9 cellular contexts compared by ENCODE assay signal in the genomic region with DNA sequence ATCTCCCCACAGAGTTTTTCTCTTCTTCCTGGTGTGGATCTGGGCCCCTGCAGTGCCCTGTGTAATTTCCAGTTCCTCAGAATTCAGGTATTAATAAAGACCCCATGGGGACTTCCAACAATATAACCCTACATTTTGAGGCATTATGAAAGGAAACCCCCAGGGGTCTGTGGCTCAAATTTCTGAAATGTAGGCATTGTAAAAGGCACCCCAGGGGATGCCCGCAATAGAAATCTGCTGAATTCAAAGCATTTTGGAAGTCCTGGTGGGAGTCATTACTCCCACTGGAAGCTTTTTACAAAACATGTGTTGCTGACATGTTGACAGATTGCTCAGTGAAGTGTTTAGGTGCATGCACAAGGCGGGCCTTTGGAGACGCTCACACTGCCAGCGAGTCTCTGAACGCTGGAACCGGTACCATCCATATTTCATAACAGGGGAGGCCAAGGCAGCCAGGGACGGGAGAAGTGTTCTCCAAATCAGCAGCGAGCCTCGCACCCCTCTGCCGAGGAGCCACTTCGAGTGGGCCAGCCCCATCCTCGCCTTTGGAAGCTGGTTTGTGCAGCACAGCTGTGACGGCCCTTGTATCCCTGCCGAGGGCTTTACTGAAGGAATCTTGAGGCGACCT.
DNase-seq lines count a peak whose midpoint lies in the region; ATAC-seq and TF ChIP-seq lines count a peak whose summit lies in the region.
"Had no signal": no experiment of that assay in that cellular context is flagged by ENCODE, and none has a peak within 500 bp of the region (broad histone marks: within the 10 kb centered on the region; RNA-seq: fewer than 3 reads in every experiment).

No MANE protein-coding gene starts in this region.

- H3K4me1 ChIP-seq in neural progenitor cell (peaks cover 75% of the 10 kb centered on the region), PC-3 (ENCODE audit: insufficient read depth, low read length) (no peaks in the 10 kb centered on the region)

- H3K4me3 Mint-ChIP-seq in neural progenitor cell: peak overlapping the region; percentile 82
- H3K4me3 Mint-ChIP-seq: activated naive CD8-positive, alpha-beta T cell treated with anti-CD3 and anti-CD28 coated beads, Interleukin-2, amount 10 ng/mL, durations not matched to agents 7 days and 5 days had no signal

- H4K20me1 ChIP-seq in neural progenitor cell (ENCODE audit: low read depth) (no peaks in the 10 kb centered on the region), PC-3 (ENCODE audit: low read length) (no peaks in the 10 kb centered on the region)

- POLR2A ChIA-PET in PC-3 (lab: Charles Lee; ENCODE audit: unreplicated experiment): no interaction called here

- no peak for ATAC-seq in activated CD4-positive, CD25-positive, alpha-beta regulatory T cell treated with anti-CD3 and anti-CD28 coated beads, Interleukin-2, amount 50 U/mL, for 24 hours
- ATAC-seq in PC-3: no peak

- no peaks in the 10 kb centered on the region for H3K9me3 ChIP-seq in neural progenitor cell (ENCODE audit: low read depth)
- no peaks in the 10 kb centered on the region for H3K9me3 ChIP-seq in PC-3 (ENCODE audit: low read length)

- no peaks in the 10 kb centered on the region for H3K27me3 ChIP-seq in neural progenitor cell
- H3K27me3 ChIP-seq in PC-3 (ENCODE audit: low read length): peaks cover 20% of the 10 kb centered on the region

- H3K27ac ChIP-seq in neural progenitor cell (peak overlapping the region; percentile 94), PC-3 (ENCODE audit: low read length) (no peak overlapping the region)

- H3K4me1 Mint-ChIP-seq in neural progenitor cell: peaks cover 94% of the 10 kb centered on the region
- H3K4me1 Mint-ChIP-seq: activated naive CD8-positive, alpha-beta T cell treated with anti-CD3 and anti-CD28 coated beads, Interleukin-2, amount 10 ng/mL, durations not matched to agents 7 days and 5 days had no signal

- peak overlapping the region; percentile 99 for H3K27ac Mint-ChIP-seq in neural progenitor cell
- H3K27ac Mint-ChIP-seq: activated naive CD8-positive, alpha-beta T cell treated with anti-CD3 and anti-CD28 coated beads, Interleukin-2, amount 10 ng/mL, durations not matched to agents 7 days and 5 days had no signal

- TF ChIP-seq CTCF in AG10803 (conservative IDR thresholded peaks at IDR 0.05; ENCODE audit: low read length) (no peak), neural progenitor cell (IDR thresholded peaks at IDR 0.05) (no peak), PC-3 (conservative IDR thresholded peaks at IDR 0.05; ENCODE audit: low read depth, low read length) (no peak)

- H3K36me3 Mint-ChIP-seq in neural progenitor cell: peaks cover 18% of the 10 kb centered on the region
- H3K36me3 Mint-ChIP-seq: activated naive CD8-positive, alpha-beta T cell treated with anti-CD3 and anti-CD28 coated beads, Interleukin-2, amount 10 ng/mL, durations not matched to agents 7 days and 5 days had no signal

- H3K4me3 ChIP-seq in AG10803 (ENCODE audit: low read length): no peak overlapping the region
- H3K4me3 ChIP-seq in neural progenitor cell: peak overlapping the region; percentile 36
- no peak overlapping the region for H3K4me3 ChIP-seq in PC-3 (ENCODE audit: low read length)

- no peak overlapping the region for H3K9ac ChIP-seq in neural progenitor cell
- no peak overlapping the region for H3K9ac ChIP-seq in PC-3 (ENCODE audit: low read length)

- H3K4me2 ChIP-seq in neural progenitor cell (peak overlapping the region; percentile 74), PC-3 (ENCODE audit: low read length) (no peak overlapping the region)

- H3K27me3 Mint-ChIP-seq in neural progenitor cell (ENCODE audit: insufficient read depth, low read depth): peaks cover 11% of the 10 kb centered on the region

- H3K9me2 ChIP-seq in PC-3 (replicated peaks; ENCODE audit: low read length): no peaks in the 10 kb centered on the region

- DNase-seq in AG10803 (ENCODE audit: low read depth) (peak; percentile 6), NCI-H524 (lab: John Stamatoyannopoulos, UW) (peak; percentile 96 to 97), fibroblast of the conjunctiva (ENCODE audit: low read depth) (peak; percentile 20), neural progenitor cell (ENCODE audit: low spot score) (peak; percentile 90), COLO829 (ENCODE audit: low spot score) (no peak), PC-3 (no peak)
- no peak for DNase-seq in activated CD4-positive, alpha-beta T cell treated with anti-CD3 and anti-CD28 coated beads for 4 hours
- DNase-seq: activated naive CD8-positive, alpha-beta T cell treated with anti-CD3 and anti-CD28 coated beads, Interleukin-2, amount 10 ng/mL, durations not matched to agents 7 days and 5 days had no signal

- intact Hi-C loops in PC-3 (cut with micrococcal nuclease): no loop called here

- H2AFZ ChIP-seq in neural progenitor cell (replicated peaks) (no peak overlapping the region), PC-3 (ENCODE audit: low read length) (no peak overlapping the region)

- H3K36me3 ChIP-seq in neural progenitor cell (no peaks in the 10 kb centered on the region), PC-3 (ENCODE audit: low read depth, low read length) (no peaks in the 10 kb centered on the region)

- no peaks in the 10 kb centered on the region for H3K9me3 Mint-ChIP-seq in neural progenitor cell
- H3K9me3 Mint-ChIP-seq: activated naive CD8-positive, alpha-beta T cell treated with anti-CD3 and anti-CD28 coated beads, Interleukin-2, amount 10 ng/mL, durations not matched to agents 7 days and 5 days had no signal

- H3F3A ChIP-seq in neural progenitor cell (ENCODE audit: low read depth): peaks cover 77% of the 10 kb centered on the region
- no peaks in the 10 kb centered on the region for H3F3A ChIP-seq in PC-3 (ENCODE audit: low read length, unreplicated experiment)

- CTCF ChIA-PET in PC-3 (lab: Charles Lee): no interaction called here

- peaks cover 38% of the 10 kb centered on the region for H3K79me2 ChIP-seq in neural progenitor cell (ENCODE audit: low read depth)
- H3K79me2 ChIP-seq in PC-3 (ENCODE audit: low read length): no peaks in the 10 kb centered on the region

- no TSS peak for BruUV-seq in PC-3 (replicated peaks; lab: Mats Ljungman, UMichigan)

Comparison
In these comparisons a context has a peak if more than half of its experiments do, and no peak if none do; other contexts are left out.
1. DNase-seq: peak in AG10803 (single experiment), NCI-H524 (2 of 2), fibroblast of the conjunctiva (single experiment) and neural progenitor cell (single experiment); none in COLO829 (single experiment), activated CD4-positive, alpha-beta T cell treated with anti-CD3 and anti-CD28 coated beads for 4 hours (0 of 2) and PC-3 (single experiment).